1 cellular context compared by ENCODE assay signal in the genomic region with DNA sequence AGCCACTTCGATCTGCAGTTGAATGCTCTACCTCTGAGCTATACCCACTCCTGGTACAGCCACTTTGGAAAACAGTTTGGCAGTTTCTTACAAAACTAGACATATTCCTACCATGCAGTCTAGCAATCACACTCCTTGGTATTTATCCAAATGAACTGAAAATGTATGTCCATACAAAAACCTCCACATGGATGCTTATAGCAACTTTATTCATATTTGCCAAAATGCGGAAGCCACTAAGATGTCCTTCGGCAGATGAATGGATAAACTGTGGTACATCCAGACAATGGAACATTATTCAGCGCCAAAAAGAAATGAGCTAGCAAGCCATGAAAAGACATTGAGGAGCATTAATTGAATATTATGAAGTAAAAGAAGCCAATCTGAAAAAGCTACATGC.
TF ChIP-seq lines count a peak whose summit lies in the region.

No MANE protein-coding gene starts in this region.

TF ChIP-seq in HEK293, 187 proteins besides CTCF, POLR2A, EP300 and RAD21 (continued from another document):
- TF ChIP-seq, protein P1, sequence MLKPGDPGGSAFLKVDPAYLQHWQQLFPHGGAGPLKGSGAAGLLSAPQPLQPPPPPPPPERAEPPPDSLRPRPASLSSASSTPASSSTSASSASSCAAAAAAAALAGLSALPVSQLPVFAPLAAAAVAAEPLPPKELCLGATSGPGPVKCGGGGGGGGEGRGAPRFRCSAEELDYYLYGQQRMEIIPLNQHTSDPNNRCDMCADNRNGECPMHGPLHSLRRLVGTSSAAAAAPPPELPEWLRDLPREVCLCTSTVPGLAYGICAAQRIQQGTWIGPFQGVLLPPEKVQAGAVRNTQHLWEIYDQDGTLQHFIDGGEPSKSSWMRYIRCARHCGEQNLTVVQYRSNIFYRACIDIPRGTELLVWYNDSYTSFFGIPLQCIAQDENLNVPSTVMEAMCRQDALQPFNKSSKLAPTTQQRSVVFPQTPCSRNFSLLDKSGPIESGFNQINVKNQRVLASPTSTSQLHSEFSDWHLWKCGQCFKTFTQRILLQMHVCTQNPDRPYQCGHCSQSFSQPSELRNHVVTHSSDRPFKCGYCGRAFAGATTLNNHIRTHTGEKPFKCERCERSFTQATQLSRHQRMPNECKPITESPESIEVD (tag by site-specific recombination; IDR thresholded peaks at IDR 0.05) = no peak
